1 cellular context compared by ENCODE assay signal in the genomic region with DNA sequence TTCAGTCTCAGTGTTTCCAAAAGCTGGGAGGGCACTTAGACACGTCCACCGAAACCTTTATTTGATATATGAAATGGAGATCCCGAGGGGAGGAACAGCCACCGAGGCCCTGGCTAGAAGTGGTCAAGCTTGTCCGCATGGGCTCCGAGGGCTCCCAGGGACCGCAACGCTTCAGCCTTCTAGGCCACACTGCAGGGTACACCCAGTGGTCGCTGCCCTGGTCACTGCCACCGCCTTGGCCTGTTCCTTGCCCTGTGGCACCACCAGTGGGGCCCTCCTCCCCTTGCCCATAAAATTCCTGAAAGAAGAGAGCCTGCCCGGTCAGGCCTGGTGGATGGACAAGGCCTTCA.
TF ChIP-seq lines count a peak whose summit lies in the region.

No MANE protein-coding gene starts in this region.

TF ChIP-seq in H1, 55 proteins besides CTCF, POLR2A, EP300 and RAD21:
- no peak for TF ChIP-seq HDAC6 (IDR thresholded peaks at IDR 0.05; ENCODE audit: low read depth, low read length)
- no peak for TF ChIP-seq TEAD4 (IDR thresholded peaks at IDR 0.05; ENCODE audit: low read depth, low read length)
- no peak for TF ChIP-seq BRCA1 (IDR thresholded peaks at IDR 0.05; ENCODE audit: low read depth, low read length)
- TF ChIP-seq SP2 (IDR thresholded peaks at IDR 0.05; ENCODE audit: low read length) = no peak
- TF ChIP-seq, protein P1, sequence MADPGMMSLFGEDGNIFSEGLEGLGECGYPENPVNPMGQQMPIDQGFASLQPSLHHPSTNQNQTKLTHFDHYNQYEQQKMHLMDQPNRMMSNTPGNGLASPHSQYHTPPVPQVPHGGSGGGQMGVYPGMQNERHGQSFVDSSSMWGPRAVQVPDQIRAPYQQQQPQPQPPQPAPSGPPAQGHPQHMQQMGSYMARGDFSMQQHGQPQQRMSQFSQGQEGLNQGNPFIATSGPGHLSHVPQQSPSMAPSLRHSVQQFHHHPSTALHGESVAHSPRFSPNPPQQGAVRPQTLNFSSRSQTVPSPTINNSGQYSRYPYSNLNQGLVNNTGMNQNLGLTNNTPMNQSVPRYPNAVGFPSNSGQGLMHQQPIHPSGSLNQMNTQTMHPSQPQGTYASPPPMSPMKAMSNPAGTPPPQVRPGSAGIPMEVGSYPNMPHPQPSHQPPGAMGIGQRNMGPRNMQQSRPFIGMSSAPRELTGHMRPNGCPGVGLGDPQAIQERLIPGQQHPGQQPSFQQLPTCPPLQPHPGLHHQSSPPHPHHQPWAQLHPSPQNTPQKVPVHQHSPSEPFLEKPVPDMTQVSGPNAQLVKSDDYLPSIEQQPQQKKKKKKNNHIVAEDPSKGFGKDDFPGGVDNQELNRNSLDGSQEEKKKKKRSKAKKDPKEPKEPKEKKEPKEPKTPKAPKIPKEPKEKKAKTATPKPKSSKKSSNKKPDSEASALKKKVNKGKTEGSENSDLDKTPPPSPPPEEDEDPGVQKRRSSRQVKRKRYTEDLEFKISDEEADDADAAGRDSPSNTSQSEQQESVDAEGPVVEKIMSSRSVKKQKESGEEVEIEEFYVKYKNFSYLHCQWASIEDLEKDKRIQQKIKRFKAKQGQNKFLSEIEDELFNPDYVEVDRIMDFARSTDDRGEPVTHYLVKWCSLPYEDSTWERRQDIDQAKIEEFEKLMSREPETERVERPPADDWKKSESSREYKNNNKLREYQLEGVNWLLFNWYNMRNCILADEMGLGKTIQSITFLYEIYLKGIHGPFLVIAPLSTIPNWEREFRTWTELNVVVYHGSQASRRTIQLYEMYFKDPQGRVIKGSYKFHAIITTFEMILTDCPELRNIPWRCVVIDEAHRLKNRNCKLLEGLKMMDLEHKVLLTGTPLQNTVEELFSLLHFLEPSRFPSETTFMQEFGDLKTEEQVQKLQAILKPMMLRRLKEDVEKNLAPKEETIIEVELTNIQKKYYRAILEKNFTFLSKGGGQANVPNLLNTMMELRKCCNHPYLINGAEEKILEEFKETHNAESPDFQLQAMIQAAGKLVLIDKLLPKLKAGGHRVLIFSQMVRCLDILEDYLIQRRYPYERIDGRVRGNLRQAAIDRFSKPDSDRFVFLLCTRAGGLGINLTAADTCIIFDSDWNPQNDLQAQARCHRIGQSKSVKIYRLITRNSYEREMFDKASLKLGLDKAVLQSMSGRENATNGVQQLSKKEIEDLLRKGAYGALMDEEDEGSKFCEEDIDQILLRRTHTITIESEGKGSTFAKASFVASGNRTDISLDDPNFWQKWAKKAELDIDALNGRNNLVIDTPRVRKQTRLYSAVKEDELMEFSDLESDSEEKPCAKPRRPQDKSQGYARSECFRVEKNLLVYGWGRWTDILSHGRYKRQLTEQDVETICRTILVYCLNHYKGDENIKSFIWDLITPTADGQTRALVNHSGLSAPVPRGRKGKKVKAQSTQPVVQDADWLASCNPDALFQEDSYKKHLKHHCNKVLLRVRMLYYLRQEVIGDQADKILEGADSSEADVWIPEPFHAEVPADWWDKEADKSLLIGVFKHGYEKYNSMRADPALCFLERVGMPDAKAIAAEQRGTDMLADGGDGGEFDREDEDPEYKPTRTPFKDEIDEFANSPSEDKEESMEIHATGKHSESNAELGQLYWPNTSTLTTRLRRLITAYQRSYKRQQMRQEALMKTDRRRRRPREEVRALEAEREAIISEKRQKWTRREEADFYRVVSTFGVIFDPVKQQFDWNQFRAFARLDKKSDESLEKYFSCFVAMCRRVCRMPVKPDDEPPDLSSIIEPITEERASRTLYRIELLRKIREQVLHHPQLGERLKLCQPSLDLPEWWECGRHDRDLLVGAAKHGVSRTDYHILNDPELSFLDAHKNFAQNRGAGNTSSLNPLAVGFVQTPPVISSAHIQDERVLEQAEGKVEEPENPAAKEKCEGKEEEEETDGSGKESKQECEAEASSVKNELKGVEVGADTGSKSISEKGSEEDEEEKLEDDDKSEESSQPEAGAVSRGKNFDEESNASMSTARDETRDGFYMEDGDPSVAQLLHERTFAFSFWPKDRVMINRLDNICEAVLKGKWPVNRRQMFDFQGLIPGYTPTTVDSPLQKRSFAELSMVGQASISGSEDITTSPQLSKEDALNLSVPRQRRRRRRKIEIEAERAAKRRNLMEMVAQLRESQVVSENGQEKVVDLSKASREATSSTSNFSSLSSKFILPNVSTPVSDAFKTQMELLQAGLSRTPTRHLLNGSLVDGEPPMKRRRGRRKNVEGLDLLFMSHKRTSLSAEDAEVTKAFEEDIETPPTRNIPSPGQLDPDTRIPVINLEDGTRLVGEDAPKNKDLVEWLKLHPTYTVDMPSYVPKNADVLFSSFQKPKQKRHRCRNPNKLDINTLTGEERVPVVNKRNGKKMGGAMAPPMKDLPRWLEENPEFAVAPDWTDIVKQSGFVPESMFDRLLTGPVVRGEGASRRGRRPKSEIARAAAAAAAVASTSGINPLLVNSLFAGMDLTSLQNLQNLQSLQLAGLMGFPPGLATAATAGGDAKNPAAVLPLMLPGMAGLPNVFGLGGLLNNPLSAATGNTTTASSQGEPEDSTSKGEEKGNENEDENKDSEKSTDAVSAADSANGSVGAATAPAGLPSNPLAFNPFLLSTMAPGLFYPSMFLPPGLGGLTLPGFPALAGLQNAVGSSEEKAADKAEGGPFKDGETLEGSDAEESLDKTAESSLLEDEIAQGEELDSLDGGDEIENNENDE (IDR thresholded peaks at IDR 0.05; ENCODE audit: insufficient replicate concordance, low read length) = no peak
- no peak for TF ChIP-seq CBX8 (IDR thresholded peaks at IDR 0.05; ENCODE audit: borderline replicate concordance, low read depth, low read length)
- TF ChIP-seq, protein P2, sequence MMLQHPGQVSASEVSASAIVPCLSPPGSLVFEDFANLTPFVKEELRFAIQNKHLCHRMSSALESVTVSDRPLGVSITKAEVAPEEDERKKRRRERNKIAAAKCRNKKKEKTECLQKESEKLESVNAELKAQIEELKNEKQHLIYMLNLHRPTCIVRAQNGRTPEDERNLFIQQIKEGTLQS (IDR thresholded peaks at IDR 0.05; ENCODE audit: insufficient read depth, low read depth, low read length) = no peak
